ENCODE assay signal across 8 cellular contexts in genomic region chr3:133895208-133896001, GRCh38. TPM values are rescaled to one million over a fixed set of nuclear protein-coding genes. Genes with fewer than 3 reads are reported as not detected.
A peak's percentile ranks its signal among the peaks of the same experiment; 100 is the strongest.
DNase-seq lines count a peak whose midpoint lies in the region; ATAC-seq and TF ChIP-seq lines count a peak whose summit lies in the region.

Gene RAB6B, minus strand, starts transcription at chr3:133895882. Its CDS starts 416 bp downstream, at chr3:133895466.

- POLR2A ChIA-PET in CD4-positive, alpha-beta memory T cell (lab: Charles Lee; ENCODE audit: partially characterized antibody): no interaction called here
- POLR2A ChIA-PET in Panc1 (lab: Charles Lee): no interaction called here

- H3K56ac ChIP-seq in H9 (ENCODE audit: insufficient read length, low read depth, low read length): no peak within 1 kb of the TSS

- no peak within 1 kb of the TSS for H2AK5ac ChIP-seq in H9 (ENCODE audit: insufficient read length, low read length)

- no peaks in the 10 kb centered on the region for H3K36me3 ChIP-seq in CD4-positive, alpha-beta memory T cell (ENCODE audit: insufficient read depth, low read length)
- H3K36me3 ChIP-seq in Panc1 (ENCODE audit: control insufficient read depth, insufficient read depth, low read length): no peaks in the 10 kb centered on the region

- H3K27me3 Mint-ChIP-seq in CD4-positive, alpha-beta memory T cell: peaks cover 32 to 34% of the 10 kb centered on the region in 2 donors
- H3K27me3 Mint-ChIP-seq in H9 (ENCODE audit: low read depth): peaks cover 69% of the 10 kb centered on the region
- peaks cover 73% of the 10 kb centered on the region for H3K27me3 Mint-ChIP-seq in stimulated activated memory B cell treated with anti-CD40 and anti-IgM and Interleukin-4, amounts not matched to agents 10 μg/mL and 1 μg/mL and 100 μg/mL, for 72 hours

- peaks cover 9% of the 10 kb centered on the region for H3K23me2 ChIP-seq in H9 (ENCODE audit: insufficient read length, low read depth, low read length, poor library complexity, severe bottlenecking)

- H2BK120ac ChIP-seq in H9 (ENCODE audit: low read depth, low read length, poor library complexity, severe bottlenecking): no peak within 1 kb of the TSS

- H3K14ac ChIP-seq in H9 (ENCODE audit: insufficient read depth, low read length): no peak within 1 kb of the TSS

- H4K91ac ChIP-seq in H9 (ENCODE audit: insufficient read length, low read depth, low read length): no peak within 1 kb of the TSS

- BruUV-seq in Panc1 (replicated peaks; lab: Mats Ljungman, UMichigan): no TSS peak

- H3K9ac ChIP-seq in H9 (ENCODE audit: extremely low read depth, insufficient read length, low read length): no peak within 1 kb of the TSS

- H3K9me3 ChIP-seq in CD4-positive, alpha-beta memory T cell (ENCODE audit: control insufficient read depth in 1 of 2, low read length in 2 of 2): no peaks in the 10 kb centered on the region
- H3K9me3 ChIP-seq in H9 (ENCODE audit: control insufficient read depth, low read depth, low read length): no peaks in the 10 kb centered on the region
- H3K9me3 ChIP-seq in Panc1 (ENCODE audit: control insufficient read depth, insufficient read depth, low read depth, low read length): no peaks in the 10 kb centered on the region

- H2BK20ac ChIP-seq in H9 (ENCODE audit: low read depth, low read length, poor library complexity, severe bottlenecking): no peak within 1 kb of the TSS

- H3K27ac Mint-ChIP-seq in CD4-positive, alpha-beta memory T cell: no peak within 1 kb of the TSS
- 0 out of 7 replicates have a peak within 1 kb of the TSS, but pooled peaks of 1 of the 3 experiments have one; percentile 48 for H3K27ac Mint-ChIP-seq in H9
- no peak within 1 kb of the TSS for H3K27ac Mint-ChIP-seq in stimulated activated memory B cell treated with anti-CD40 and anti-IgM and Interleukin-4, amounts not matched to agents 10 μg/mL and 1 μg/mL and 100 μg/mL, for 72 hours

- no peaks in the 10 kb centered on the region for H3K79me1 ChIP-seq in H9 (ENCODE audit: insufficient read depth, low read depth, low read length, poor library complexity, severe bottlenecking)

- H3K23ac ChIP-seq in H9 (ENCODE audit: insufficient read length, low read depth, low read length): no peak within 1 kb of the TSS

- TF ChIP-seq CTCF in H9 (conservative IDR thresholded peaks at IDR 0.05): no peak
- no peak for TF ChIP-seq CTCF in Panc1 (IDR thresholded peaks at IDR 0.05)
- no peak for TF ChIP-seq CTCF in coronary artery (IDR thresholded peaks at IDR 0.05)

- CTCF ChIA-PET in CD4-positive, alpha-beta memory T cell (lab: Charles Lee; ENCODE audit: partially characterized antibody): no interaction called here
- CTCF ChIA-PET in Panc1 (lab: Charles Lee): no interaction called here

- H3K4me3 ChIP-seq in CD4-positive, alpha-beta memory T cell (ENCODE audit: low read length in 2 of 2): no peak within 1 kb of the TSS
- peak within 1 kb of the TSS; percentile 76 to 79 for H3K4me3 ChIP-seq in Panc1 (ENCODE audit: low read depth in 2 of 2, low read length in 2 of 2)
- H3K4me3 ChIP-seq in coronary artery: peak within 1 kb of the TSS; percentile 90

- H2BK5ac ChIP-seq in H9 (ENCODE audit: insufficient read length, low read length): no peak within 1 kb of the TSS

- H3K9me3 Mint-ChIP-seq in CD4-positive, alpha-beta memory T cell: no peaks in the 10 kb centered on the region
- 0 out of 5 replicates have a peak, but pooled peaks cover 0 to 2% of the 10 kb centered on the region in 2 experiments for H3K9me3 Mint-ChIP-seq in H9
- no peaks in the 10 kb centered on the region for H3K9me3 Mint-ChIP-seq in stimulated activated memory B cell treated with anti-CD40 and anti-IgM and Interleukin-4, amounts not matched to agents 10 μg/mL and 1 μg/mL and 100 μg/mL, for 72 hours

- no peak within 1 kb of the TSS for H4K8ac ChIP-seq in H9 (replicated peaks; ENCODE audit: insufficient read length, low read depth, low read length)

- H3K79me2 ChIP-seq in H9 (ENCODE audit: insufficient read depth, low read length): no peaks in the 10 kb centered on the region

- no peak for DNase-seq in CD4-positive, alpha-beta memory T cell
- DNase-seq in H9: peak; percentile 64
- no peak for DNase-seq in Panc1 (ENCODE audit: low read depth, low spot score)
- DNase-seq in coronary artery (ENCODE audit: low spot score): no peak

- no peak within 1 kb of the TSS for H2BK15ac ChIP-seq in H9 (ENCODE audit: low read depth, low read length)

- intact Hi-C loops in CD4-positive, alpha-beta memory T cell (cut with micrococcal nuclease): no loop called here
- intact Hi-C loops in Panc1 (cut with micrococcal nuclease; ENCODE audit: unreplicated experiment): no loop called here

- no peaks in the 10 kb centered on the region for H3K36me3 Mint-ChIP-seq in CD4-positive, alpha-beta memory T cell
- H3K36me3 Mint-ChIP-seq in H9 (ENCODE audit: insufficient read depth in 1 of 3, low read depth in 3 of 3): no peaks in the 10 kb centered on the region
- no peaks in the 10 kb centered on the region for H3K36me3 Mint-ChIP-seq in stimulated activated memory B cell treated with anti-CD40 and anti-IgM and Interleukin-4, amounts not matched to agents 10 μg/mL and 1 μg/mL and 100 μg/mL, for 72 hours

- no peaks in the 10 kb centered on the region for H3K4me1 ChIP-seq in CD4-positive, alpha-beta memory T cell (ENCODE audit: insufficient read depth, low read length)
- H3K4me1 ChIP-seq in H9 (ENCODE audit: insufficient read depth, low read length) (no peaks in the 10 kb centered on the region; the same call in 1 of the 2 replicates), Panc1 (ENCODE audit: control insufficient read depth, insufficient read depth, low read length) (peaks cover 10% of the 10 kb centered on the region)

- no peak within 1 kb of the TSS for H4K5ac ChIP-seq in H9 (ENCODE audit: insufficient read length, low read depth, low read length)

- no peak within 1 kb of the TSS for H2BK12ac ChIP-seq in H9 (ENCODE audit: insufficient read length, low read depth, low read length)

- H3T11ph ChIP-seq in H9 (ENCODE audit: low read length): no peak within 1 kb of the TSS

- H3K18ac ChIP-seq in H9 (ENCODE audit: insufficient read length, low read depth, low read length): no peak within 1 kb of the TSS

- H3K4me3 Mint-ChIP-seq in CD4-positive, alpha-beta memory T cell: peak within 1 kb of the TSS in 5 of 8 donors; percentile 39 to 74 (median 48)
- H3K4me3 Mint-ChIP-seq in H9: peak within 1 kb of the TSS; percentile 79 to 90
- H3K4me3 Mint-ChIP-seq in stimulated activated memory B cell treated with anti-CD40 and anti-IgM and Interleukin-4, amounts not matched to agents 10 μg/mL and 1 μg/mL and 100 μg/mL, for 72 hours: peak within 1 kb of the TSS; percentile 72

- ATAC-seq in Panc1 (peak; percentile 93), HG02588 (IDR thresholded peaks at IDR 0.05; ENCODE audit: unreplicated experiment) (no peak), GM19328 (IDR thresholded peaks at IDR 0.05; ENCODE audit: unreplicated experiment) (no peak)
- peak; percentile 46 for ATAC-seq in stimulated activated memory B cell treated with anti-CD40 and anti-IgM and Interleukin-4, amounts not matched to agents 10 μg/mL and 1 μg/mL and 100 μg/mL, for 72 hours

- H4K20me1 ChIP-seq in H9 (ENCODE audit: control insufficient read depth, insufficient read depth, insufficient read length): no peaks in the 10 kb centered on the region

- no peak within 1 kb of the TSS for H2AFZ ChIP-seq in H9 (ENCODE audit: low read length)

- H3K27ac ChIP-seq in CD4-positive, alpha-beta memory T cell (ENCODE audit: low read depth, low read length): no peak within 1 kb of the TSS
- H3K27ac ChIP-seq in H9 (ENCODE audit: insufficient read length, low read depth, low read length) (no peak within 1 kb of the TSS), Panc1 (ENCODE audit: low read length) (peak within 1 kb of the TSS; percentile 69), coronary artery (no peak within 1 kb of the TSS), layer of hippocampus (ENCODE audit: low read depth, low read length) (peak within 1 kb of the TSS; percentile 74)

- WGBS in H9 (ENCODE audit: extremely low coverage, insufficient read length, low lambda C conversion rate): no CpG with 5 or more reads among the region's 80 CpGs

- H3K4me1 Mint-ChIP-seq in CD4-positive, alpha-beta memory T cell: peaks cover 0 to 18% (median 6%) of the 10 kb centered on the region in 4 donors
- peaks cover 0 to 14% of the 10 kb centered on the region in 2 experiments; a peak in 2 of 4 replicates for H3K4me1 Mint-ChIP-seq in H9
- H3K4me1 Mint-ChIP-seq in stimulated activated memory B cell treated with anti-CD40 and anti-IgM and Interleukin-4, amounts not matched to agents 10 μg/mL and 1 μg/mL and 100 μg/mL, for 72 hours: no peaks in the 10 kb centered on the region

- H3K27me3 ChIP-seq in CD4-positive, alpha-beta memory T cell (ENCODE audit: insufficient read depth, low read length): no peaks in the 10 kb centered on the region
- H3K27me3 ChIP-seq in H9 (ENCODE audit: insufficient read depth, low read length) (peaks cover 19% of the 10 kb centered on the region), Panc1 (ENCODE audit: control insufficient read depth, insufficient read depth, low read length) (no peaks in the 10 kb centered on the region), layer of hippocampus (ENCODE audit: control insufficient read depth, insufficient read depth, low read length) (peaks cover 2% of the 10 kb centered on the region)

- peak within 1 kb of the TSS; percentile 80 for H3K4me2 ChIP-seq in H9 (ENCODE audit: insufficient read depth, insufficient read length, low read length)

- in situ Hi-C loops in Panc1 (cut with HindIII; ENCODE audit: low pct_unique_long_range_greater_than_20kb, low sequenced_read_pairs): no loop called here

- H3K4ac ChIP-seq in H9 (ENCODE audit: low read depth, low read length): no peak within 1 kb of the TSS

RNA-seq across cellular contexts. Expression of gene RAB6B, which starts in this region (rescaled TPM):
- total RNA-seq in CD4-positive, alpha-beta memory T cell: 1 to 10 TPM in 1 of 2 experiments, under 1 TPM in 1; 0.55 to 1.8 TPM
- under 1 TPM; 0.34 to 0.37 TPM for polyA plus RNA-seq in CD4-positive, alpha-beta memory T cell
- 12.3 and 14.8 TPM in 2 replicates for total RNA-seq in H9 (2021)
- 49.2 TPM for total RNA-seq in Panc1 (2021; ENCODE audit: unreplicated experiment)
- 113 TPM for polyA plus RNA-seq in Panc1 (2012; ENCODE audit: insufficient read length)

Comparison
In these comparisons a context has a peak if more than half of its experiments do, and no peak if none do; other contexts are left out.
1. H3K27ac ChIP-seq: peak in Panc1 (single experiment) and layer of hippocampus (single experiment); none in CD4-positive, alpha-beta memory T cell (single experiment), H9 (single experiment) and coronary artery (0 of 2).
2. H3K4me3 ChIP-seq: peak in Panc1 (2 of 2) and coronary artery (single experiment); none in CD4-positive, alpha-beta memory T cell (0 of 2).
3. ATAC-seq: peak in Panc1 (single experiment) and stimulated activated memory B cell treated with anti-CD40 and anti-IgM and Interleukin-4, amounts not matched to agents 10 μg/mL and 1 μg/mL and 100 μg/mL, for 72 hours (single experiment); none in HG02588 (single experiment) and GM19328 (single experiment).
4. Peak in every context shown above with its lines, with median percentiles within 50 percentile points of each other: H3K4me3 Mint-ChIP-seq.